8 cellular contexts compared by ENCODE assay signal in genomic region chr12:9364224-9365176, GRCh38.
DNase-seq lines count a peak whose midpoint lies in the region; ATAC-seq and TF ChIP-seq lines count a peak whose summit lies in the region.

No MANE protein-coding gene starts in this region.

- H4K20me1 ChIP-seq in BLaER1, result no peaks in the 10 kb centered on the region

- ATAC-seq in GM19351 (IDR thresholded peaks at IDR 0.05; ENCODE audit: unreplicated experiment) (peak; percentile 78), HG03280 (IDR thresholded peaks at IDR 0.05; ENCODE audit: unreplicated experiment) (peak; percentile 80), activated B cell treated with CpG ODN at 0.5 μM for 24 hours (ENCODE audit: low read depth) (peak; percentile 81)

- H3K4me1 Mint-ChIP-seq in activated B cell treated with CpG ODN at 0.5 μM for 24 hours, result peaks cover 39% of the 10 kb centered on the region

- intact Hi-C loops in activated B cell treated with CpG ODN at 0.5 μM for 24 hours (cut with micrococcal nuclease), result no loop called here

- H3K27me3 ChIP-seq in BLaER1, result no peaks in the 10 kb centered on the region

- H3K9ac ChIP-seq in BLaER1, result no peak overlapping the region

- H3K4me2 ChIP-seq in BLaER1, result peak overlapping the region; percentile 37

- no peaks in the 10 kb centered on the region for H3K36me3 ChIP-seq in BLaER1

- CTCF ChIA-PET in activated B cell treated with CpG ODN at 0.5 μM for 24 hours (lab: Charles Lee), result interaction anchor here (1.3 kb wide), 1 partner anchor 33 kb away, joined by 4 read pairs; no protein-coding TSS in a partner anchor

- H3K4me3 ChIP-seq in BLaER1, result no peak overlapping the region

- POLR2A ChIA-PET in activated B cell treated with CpG ODN at 0.5 μM for 24 hours (lab: Charles Lee), result interaction anchor here (0.8 to 1.1 kb wide), 2 partner anchors 22 to 35 kb away, joined by 3 to 4 read pairs; no protein-coding TSS in a partner anchor

- H3K4me1 ChIP-seq in BLaER1, result peaks cover 18% of the 10 kb centered on the region

- H3K4me3 Mint-ChIP-seq in activated B cell treated with CpG ODN at 0.5 μM for 24 hours, result peak overlapping the region; percentile 60

- no peaks in the 10 kb centered on the region for H3K9me3 ChIP-seq in BLaER1

- H3K27ac Mint-ChIP-seq in activated B cell treated with CpG ODN at 0.5 μM for 24 hours, result peak overlapping the region; percentile 80

- H3K9me3 Mint-ChIP-seq in activated B cell treated with CpG ODN at 0.5 μM for 24 hours, result no peaks in the 10 kb centered on the region

- H3K27ac ChIP-seq in BLaER1, result no peak overlapping the region

- DNase-seq in activated B cell treated with CpG ODN at 0.5 μM for 24 hours, result peak; percentile 44
- DNase-seq in foreskin melanocyte, result peak; percentile 84
- DNase-seq in stimulated activated CD4-positive, alpha-beta T cell treated with anti-CD3 and anti-CD28 coated beads, Interleukin-4, amount 100 ng/mL, for 48 hours (ENCODE audit: low read depth in 2 of 2), result peak; percentile 24 to 28
- DNase-seq in NCI-H748 treated with DMSO at 0.1 percent for 48 hours (lab: John Stamatoyannopoulos, UW), result no peak
- DNase-seq in HuH-7.5 (ENCODE audit: low spot score), result no peak

- H3K27me3 Mint-ChIP-seq in activated B cell treated with CpG ODN at 0.5 μM for 24 hours, result no peaks in the 10 kb centered on the region

- H3K36me3 Mint-ChIP-seq in activated B cell treated with CpG ODN at 0.5 μM for 24 hours (ENCODE audit: low read depth), result no peaks in the 10 kb centered on the region

- no peak for TF ChIP-seq CTCF in activated B cell treated with CpG ODN at 0.5 μM for 24 hours (IDR thresholded peaks at IDR 0.05)

Comparison
In these comparisons a context has a peak if more than half of its experiments do, and no peak if none do; other contexts are left out.
1. DNase-seq: peak in activated B cell treated with CpG ODN at 0.5 μM for 24 hours (single experiment), foreskin melanocyte (single experiment) and stimulated activated CD4-positive, alpha-beta T cell treated with anti-CD3 and anti-CD28 coated beads, Interleukin-4, amount 100 ng/mL, for 48 hours (2 of 2); none in NCI-H748 treated with DMSO at 0.1 percent for 48 hours (single experiment) and HuH-7.5 (single experiment).
2. Peak in every context shown above with its lines, with median percentiles within 50 percentile points of each other: ATAC-seq.